7 cellular contexts compared by ENCODE assay signal in the genomic region with DNA sequence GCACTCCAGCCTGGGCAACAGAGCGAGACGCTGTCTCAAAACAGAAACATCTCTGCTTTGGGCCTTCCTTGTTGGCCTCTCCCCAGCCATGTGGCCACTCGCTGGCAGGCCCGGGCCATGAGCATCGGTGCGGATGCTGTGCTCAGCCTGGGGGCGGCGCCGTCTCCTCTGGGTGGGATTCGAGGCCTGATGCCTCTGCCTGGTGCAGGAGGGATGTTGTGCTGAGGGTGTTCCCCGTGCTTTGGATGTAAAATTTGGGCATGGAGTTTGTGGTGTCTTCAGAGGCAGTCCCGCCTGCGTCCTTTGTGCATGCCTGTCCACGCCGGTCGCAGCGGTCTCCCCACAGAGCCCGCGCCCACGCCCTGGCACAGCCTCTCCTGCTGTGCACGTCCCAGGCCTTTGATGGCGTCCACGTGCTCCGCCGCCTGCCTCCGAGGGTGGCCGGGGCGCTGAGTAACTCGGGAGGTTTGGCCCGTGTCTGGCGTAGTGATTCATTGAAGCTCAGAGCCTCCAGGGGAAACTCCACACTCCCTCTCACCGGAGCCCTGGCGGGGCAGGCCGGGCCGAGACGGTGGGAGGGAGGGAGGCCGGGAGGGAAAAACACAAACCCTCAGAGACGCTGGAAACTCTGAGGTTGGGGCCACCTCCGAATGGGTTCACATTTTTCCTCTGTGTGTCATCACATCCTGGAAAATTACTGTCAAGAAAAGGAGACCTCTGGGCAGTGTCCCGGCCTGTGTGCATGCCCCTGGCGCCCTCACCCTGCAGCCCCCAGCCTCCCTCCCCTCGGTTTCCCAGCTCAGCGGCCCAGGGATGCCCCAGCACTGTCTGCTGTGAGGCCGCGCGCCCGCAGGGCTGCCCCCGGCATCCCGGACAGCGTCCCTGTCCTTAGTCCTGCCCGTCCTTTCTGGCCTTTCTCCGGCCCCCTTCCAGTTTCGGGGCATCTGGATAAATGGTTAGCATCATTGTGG. TPM values are rescaled to one million over a fixed set of nuclear protein-coding genes. Genes with fewer than 3 reads are reported as not detected.
A peak's percentile ranks its signal among the peaks of the same experiment; 100 is the strongest.
DNase-seq lines count a peak whose midpoint lies in the region; ATAC-seq, FAIRE-seq and TF ChIP-seq lines count a peak whose summit lies in the region.
"Had no signal": no experiment of that assay in that cellular context is flagged by ENCODE, and none has a peak within 500 bp of the region (broad histone marks: within the 10 kb centered on the region; RNA-seq: fewer than 3 reads in every experiment).

No MANE protein-coding gene starts in this region.

- peaks cover 3 to 6% of the 10 kb centered on the region in 2 donors for H3K4me1 Mint-ChIP-seq in effector memory CD8-positive, alpha-beta T cell (ENCODE audit: low read depth in 2 of 2)

- no peaks in the 10 kb centered on the region for H3K27me3 ChIP-seq in heart left ventricle

- H3K36me3 Mint-ChIP-seq in effector memory CD8-positive, alpha-beta T cell (ENCODE audit: insufficient read depth), result peaks cover 3% of the 10 kb centered on the region
- H3K36me3 Mint-ChIP-seq: natural killer cell treated with Interleukin-12 subunit alpha and Interleukin-12 subunit beta and Interleukin-15 and Interleukin-18, amount 100 ng/mL, for 72 hours had no signal

- DNase-seq in Right ventricle myocardium inferior (ENCODE audit: missing footprints) (no peak), cardiac septum (ENCODE audit: low spot score) (no peak), heart left ventricle (peak in 4 of 5 donors; percentile 53 to 70 (median 62)), urothelium cell line (ENCODE audit: low spot score) (peak; percentile 98)
- no peak for DNase-seq in effector memory CD8-positive, alpha-beta T cell
- DNase-seq in activated CD8-positive, alpha-beta memory T cell treated with anti-CD3 and anti-CD28 coated beads for 24 hours, result no peak

- TF ChIP-seq CTCF in heart left ventricle (IDR thresholded peaks at IDR 0.05), result no peak

- H3K36me3 ChIP-seq in heart left ventricle, result no peaks in the 10 kb centered on the region

- peaks cover 0 to 39% (median 18%) of the 10 kb centered on the region in 12 donors for H3K4me1 ChIP-seq in heart left ventricle

- intact Hi-C loops in Right ventricle myocardium inferior (cut with DNase I), result no loop called here
- intact Hi-C loops in cardiac septum (cut with DNase I), result no loop called here
- intact Hi-C loops in heart left ventricle (cut with DNase I), result no loop called here

- no peak for TF ChIP-seq POLR2A in heart left ventricle (IDR thresholded peaks at IDR 0.05)

- no peaks in the 10 kb centered on the region for H3K9me3 Mint-ChIP-seq in effector memory CD8-positive, alpha-beta T cell
- H3K9me3 Mint-ChIP-seq: natural killer cell treated with Interleukin-12 subunit alpha and Interleukin-12 subunit beta and Interleukin-15 and Interleukin-18, amount 100 ng/mL, for 72 hours had no signal

- no peak overlapping the region for H3K27ac Mint-ChIP-seq in effector memory CD8-positive, alpha-beta T cell
- H3K27ac Mint-ChIP-seq: natural killer cell treated with Interleukin-12 subunit alpha and Interleukin-12 subunit beta and Interleukin-15 and Interleukin-18, amount 100 ng/mL, for 72 hours had no signal

- 63 to 83% (median 70%) methylated on average over 36 to 53 of the region's 53 CpGs for WGBS in heart left ventricle, 4 donors

- H3K27ac ChIP-seq in heart left ventricle, result peak overlapping the region in 1 of 12 donors; percentile 66

- no peaks in the 10 kb centered on the region for H3K9me3 ChIP-seq in heart left ventricle

- ATAC-seq in Right ventricle myocardium inferior (peak; percentile 33), heart left ventricle (peak; percentile 6 to 72 (median 57))
- ATAC-seq in effector memory CD8-positive, alpha-beta T cell (replicated peaks), result no peak
- ATAC-seq: natural killer cell treated with Interleukin-12 subunit alpha and Interleukin-12 subunit beta and Interleukin-15 and Interleukin-18, amount 100 ng/mL, for 72 hours had no signal

- peak; percentile 95 for FAIRE-seq in urothelium cell line (lab: Jason Lieb, UNC)

- no peak overlapping the region for H3K4me3 Mint-ChIP-seq in effector memory CD8-positive, alpha-beta T cell
- H3K4me3 Mint-ChIP-seq: natural killer cell treated with Interleukin-12 subunit alpha and Interleukin-12 subunit beta and Interleukin-15 and Interleukin-18, amount 100 ng/mL, for 72 hours had no signal

- H3K27me3 Mint-ChIP-seq in effector memory CD8-positive, alpha-beta T cell, result no peaks in the 10 kb centered on the region
- H3K27me3 Mint-ChIP-seq: natural killer cell treated with Interleukin-12 subunit alpha and Interleukin-12 subunit beta and Interleukin-15 and Interleukin-18, amount 100 ng/mL, for 72 hours had no signal

- peak overlapping the region in 1 of 12 donors; percentile 12 for H3K4me3 ChIP-seq in heart left ventricle

RNA-seq across cellular contexts. Expression of a gene that starts 19.0 kb away (rescaled TPM):
- total RNA-seq in Right ventricle myocardium inferior (30.5 TPM), cardiac septum (22.8 TPM), heart left ventricle (10 to 100 TPM; 16.8 to 62.0 (median 23.8) TPM)
- polyA plus RNA-seq in heart left ventricle, result 100 to 1,000 TPM in 1 of 2 donors, 10 to 100 TPM in 1; 37.3 to 126 TPM

RNA-seq across cellular contexts. Expression of a gene that starts 19.4 kb away (rescaled TPM):
- total RNA-seq in Right ventricle myocardium inferior (5.3 TPM), cardiac septum (3.3 TPM), heart left ventricle (1 to 10 TPM; 2.9 to 7.5 (median 5.6) TPM)
- 1 to 10 TPM; 5.1 to 8.6 TPM for polyA plus RNA-seq in heart left ventricle

RNA-seq across cellular contexts. Expression of a gene that starts 26.3 kb away (rescaled TPM):
- 25.5 TPM for total RNA-seq in Right ventricle myocardium inferior
- 25.5 TPM for total RNA-seq in cardiac septum
- 10 to 100 TPM; 15.1 to 27.8 (median 22.5) TPM for total RNA-seq in heart left ventricle
- polyA plus RNA-seq in heart left ventricle, result 10 to 100 TPM; 39.2 to 43.6 TPM

RNA-seq across cellular contexts. Expression of a gene that starts 27.8 kb away (rescaled TPM):
- total RNA-seq in Right ventricle myocardium inferior (2.2 TPM), cardiac septum (0.65 TPM), heart left ventricle (1 to 10 TPM in 7 of 9 donors, under 1 TPM in 2; 0.76 to 2.6 (median 1.5) TPM)
- 1 to 10 TPM; 1.2 to 2.0 TPM for polyA plus RNA-seq in heart left ventricle

RNA-seq across cellular contexts. Expression of a gene that starts 33.8 kb away (rescaled TPM):
- total RNA-seq in Right ventricle myocardium inferior (175 TPM), cardiac septum (144 TPM), heart left ventricle (100 to 1,000 TPM; 139 to 312 (median 185) TPM)
- 100 to 1,000 TPM; 243 to 246 TPM for polyA plus RNA-seq in heart left ventricle

Comparison
In these comparisons a context has a peak if more than half of its experiments do, and no peak if none do; other contexts are left out.
1. DNase-seq: peak in heart left ventricle (4 of 5) and urothelium cell line (single experiment); none in Right ventricle myocardium inferior (single experiment), cardiac septum (single experiment), effector memory CD8-positive, alpha-beta T cell (0 of 3) and activated CD8-positive, alpha-beta memory T cell treated with anti-CD3 and anti-CD28 coated beads for 24 hours (single experiment).